Comparison of ENCODE assay signal across 1 cellular context in genomic region chr22:38205261-38206128, GRCh38.
TF ChIP-seq lines count a peak whose summit lies in the region.

No MANE protein-coding gene starts in this region.

TF ChIP-seq in IMR-90, 13 proteins besides CTCF, POLR2A, EP300 and RAD21 (continued from another document):
- TF ChIP-seq USF2 (IDR thresholded peaks at IDR 0.05; ENCODE audit: low read depth, low read length): no peak
